In genomic region chr1:11013160-11013531, GRCh38 we compare ENCODE assay signal across 8 cellular contexts. TPM values are rescaled to one million over a fixed set of nuclear protein-coding genes. Genes with fewer than 3 reads are reported as not detected.
DNase-seq lines count a peak whose midpoint lies in the region; ATAC-seq and TF ChIP-seq lines count a peak whose summit lies in the region.

No MANE protein-coding gene starts in this region.

- no peak for TF ChIP-seq POLR2A in testis (IDR thresholded peaks at IDR 0.05)

- TF ChIP-seq CTCF in left ventricle myocardium inferior (IDR thresholded peaks at IDR 0.05; ENCODE audit: borderline replicate concordance) (no peak), kidney epithelial cell (IDR thresholded peaks at IDR 0.05; ENCODE audit: insufficient read depth, low read length, poor library complexity, severe bottlenecking) (no peak), testis (IDR thresholded peaks at IDR 0.05) (no peak)

- peaks cover 24% of the 10 kb centered on the region for H3K36me3 Mint-ChIP-seq in activated naive CD8-positive, alpha-beta T cell treated with anti-CD3 and anti-CD28 coated beads for 36 hours

- H3K27me3 Mint-ChIP-seq in activated naive CD8-positive, alpha-beta T cell treated with anti-CD3 and anti-CD28 coated beads for 36 hours, result no peaks in the 10 kb centered on the region

- H3K4me3 Mint-ChIP-seq in activated naive CD8-positive, alpha-beta T cell treated with anti-CD3 and anti-CD28 coated beads for 36 hours, result peak overlapping the region; percentile 92

- H3K27ac Mint-ChIP-seq in activated naive CD8-positive, alpha-beta T cell treated with anti-CD3 and anti-CD28 coated beads for 36 hours, result peak overlapping the region; percentile 99

- no peaks in the 10 kb centered on the region for H3K9me3 Mint-ChIP-seq in activated naive CD8-positive, alpha-beta T cell treated with anti-CD3 and anti-CD28 coated beads for 36 hours

- H3K4me1 ChIP-seq in left ventricle myocardium inferior, result peaks cover 57% of the 10 kb centered on the region
- H3K4me1 ChIP-seq in testis, result peaks cover 16% of the 10 kb centered on the region

- intact Hi-C loops in left ventricle myocardium inferior (cut with micrococcal nuclease), result no loop called here
- intact Hi-C loops in cardiac septum (cut with DNase I), result no loop called here
- intact Hi-C loops in testis (cut with DNase I; ENCODE audit: low total_unique reads), result no loop called here

- H3K9me3 ChIP-seq in left ventricle myocardium inferior (replicated peaks), result no peaks in the 10 kb centered on the region
- no peaks in the 10 kb centered on the region for H3K9me3 ChIP-seq in testis

- no peaks in the 10 kb centered on the region for H3K27me3 ChIP-seq in left ventricle myocardium inferior (ENCODE audit: low read depth)
- no peaks in the 10 kb centered on the region for H3K27me3 ChIP-seq in kidney epithelial cell (ENCODE audit: control insufficient read depth, insufficient read depth, low read length)
- H3K27me3 ChIP-seq in testis, result no peaks in the 10 kb centered on the region

- no peak for DNase-seq in left ventricle myocardium inferior
- no peak for DNase-seq in cardiac septum (ENCODE audit: low spot score)
- DNase-seq in activated naive CD8-positive, alpha-beta T cell treated with anti-CD3 and anti-CD28 coated beads for 36 hours, result no peak
- no peak for DNase-seq in kidney epithelial cell (ENCODE audit: low read depth)
- no peak for DNase-seq in testis
- DNase-seq in activated effector memory CD4-positive, alpha-beta T cell treated with Interleukin-2 at 50 U/mL for 16 hours, result no peak

- H3K4me3 ChIP-seq in left ventricle myocardium inferior, result peak overlapping the region; percentile 95
- H3K4me3 ChIP-seq in kidney epithelial cell (ENCODE audit: low read depth, low read length), result peak overlapping the region; percentile 86
- peak overlapping the region; percentile 100 for H3K4me3 ChIP-seq in testis

- no peak for ATAC-seq in GM19455 (IDR thresholded peaks at IDR 0.05; ENCODE audit: unreplicated experiment)
- ATAC-seq in GM18870 (IDR thresholded peaks at IDR 0.05; ENCODE audit: unreplicated experiment), result no peak

- H3K36me3 ChIP-seq in left ventricle myocardium inferior (peaks cover 46% of the 10 kb centered on the region), kidney epithelial cell (ENCODE audit: control insufficient read depth, insufficient read depth, low read length) (no peaks in the 10 kb centered on the region), testis (ENCODE audit: low read depth, missing control alignments) (no peaks in the 10 kb centered on the region)

- H3K4me1 Mint-ChIP-seq in activated naive CD8-positive, alpha-beta T cell treated with anti-CD3 and anti-CD28 coated beads for 36 hours, result peaks cover 22% of the 10 kb centered on the region

- WGBS in testis, 2 donors, result 0 to 4% methylated on average over 8 to 11 of the region's 11 CpGs

- H3K27ac ChIP-seq in left ventricle myocardium inferior (replicated peaks) (peak overlapping the region; percentile 94), testis (peak overlapping the region; percentile 97 to 99)

RNA-seq across cellular contexts. Expression of gene TARDBP, which starts 0.7 kb away (rescaled TPM):
- total RNA-seq in left ventricle myocardium inferior, result 95.5 TPM
- 102 TPM for total RNA-seq in cardiac septum
- 100 to 1,000 TPM; 202 to 206 TPM for total RNA-seq in activated naive CD8-positive, alpha-beta T cell treated with anti-CD3 and anti-CD28 coated beads for 36 hours
- total RNA-seq in kidney epithelial cell, result 66.5 and 71.2 TPM in 2 replicates
- total RNA-seq in testis, result 100 to 1,000 TPM; 185 to 207 TPM
- polyA plus RNA-seq in testis (ENCODE audit: insufficient read depth, low read depth, low replicate concordance), result 142 TPM

RNA-seq across cellular contexts. Expression of gene MASP2, which starts 33.9 kb away (rescaled TPM):
- total RNA-seq in left ventricle myocardium inferior (not detected), cardiac septum (not detected), kidney epithelial cell (0.55 TPM in 1 of 2 replicates, not detected in the other), testis (under 1 TPM; 0.31 TPM)
- under 1 TPM in 1 of 2 experiments, not detected in 1; 0.25 TPM for total RNA-seq in activated naive CD8-positive, alpha-beta T cell treated with anti-CD3 and anti-CD28 coated beads for 36 hours
- polyA plus RNA-seq in testis (ENCODE audit: insufficient read depth, low read depth, low replicate concordance), result not detected

RNA-seq across cellular contexts. Expression of gene SRM, which starts 46.7 kb away (rescaled TPM):
- total RNA-seq in left ventricle myocardium inferior, result 53.9 TPM
- total RNA-seq in cardiac septum, result 58.0 TPM
- total RNA-seq in activated naive CD8-positive, alpha-beta T cell treated with anti-CD3 and anti-CD28 coated beads for 36 hours, result 100 to 1,000 TPM; 387 to 388 TPM
- 75.0 and 75.4 TPM in 2 replicates for total RNA-seq in kidney epithelial cell
- 10 to 100 TPM; 61.4 to 78.4 TPM for total RNA-seq in testis
- 57.8 TPM for polyA plus RNA-seq in testis (ENCODE audit: insufficient read depth, low read depth, low replicate concordance)
